Comparison of ENCODE assay signal across 20 cellular contexts in the genomic region with DNA sequence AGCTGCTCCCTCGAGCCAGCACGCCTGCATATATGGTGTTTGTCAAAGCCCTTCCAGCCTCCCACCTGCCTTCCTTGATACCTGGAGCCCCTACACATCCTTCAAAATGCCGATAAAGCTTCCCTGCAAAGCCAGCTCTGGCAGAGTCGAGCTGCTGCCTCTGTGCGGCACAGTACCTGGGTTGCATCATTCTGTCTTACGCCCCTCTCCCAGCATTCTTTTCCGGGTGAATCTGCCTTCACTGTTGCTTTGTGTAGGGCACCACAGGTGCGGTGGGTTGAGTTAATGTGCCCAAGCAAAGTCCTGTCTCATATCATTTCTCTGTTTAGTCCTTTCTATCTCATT. TPM values are rescaled to one million over a fixed set of nuclear protein-coding genes. Genes with fewer than 3 reads are reported as not detected.
A peak's percentile ranks its signal among the peaks of the same experiment; 100 is the strongest.
DNase-seq lines count a peak whose midpoint lies in the region; ATAC-seq and TF ChIP-seq lines count a peak whose summit lies in the region.
"Had no signal": no experiment of that assay in that cellular context is flagged by ENCODE, and none has a peak within 500 bp of the region (broad histone marks: within the 10 kb centered on the region; RNA-seq: fewer than 3 reads in every experiment).

No MANE protein-coding gene starts in this region.

- WGBS in spleen, 5 donors, result 22 to 32% (median 28%) methylated on average over 8 of the region's 8 CpGs

- peaks cover 5% of the 10 kb centered on the region for H3K27me3 Mint-ChIP-seq in GM23338 (ENCODE audit: insufficient read depth, low read depth, poor library complexity)
- H3K27me3 Mint-ChIP-seq in CD8-positive, alpha-beta memory T cell, result peaks cover 36 to 61% of the 10 kb centered on the region in 2 donors

- no peak for TF ChIP-seq POLR2A in spleen (IDR thresholded peaks at IDR 0.05)

- peaks cover 22% of the 10 kb centered on the region for H3K4me1 ChIP-seq in GM23338 (ENCODE audit: insufficient read depth)
- H3K4me1 ChIP-seq in foreskin keratinocyte, result no peaks in the 10 kb centered on the region
- peaks cover 5 to 40% (median 13%) of the 10 kb centered on the region in 6 donors for H3K4me1 ChIP-seq in spleen
- H3K4me1 ChIP-seq in CD8-positive, alpha-beta memory T cell (ENCODE audit: insufficient read depth, low read length), result no peaks in the 10 kb centered on the region
- H3K4me1 ChIP-seq: gastrocnemius medialis had no signal

- H3K27me3 ChIP-seq in GM23338 (ENCODE audit: insufficient read depth) (no peaks in the 10 kb centered on the region), foreskin keratinocyte (peaks cover 10% of the 10 kb centered on the region), spleen (replicated peaks in 1 of 7) (peaks cover 0 to 61% (median 7%) of the 10 kb centered on the region in 7 donors)
- no peaks in the 10 kb centered on the region for H3K27me3 ChIP-seq in CD8-positive, alpha-beta memory T cell (ENCODE audit: insufficient read depth, low read length, poor library complexity, severe bottlenecking)
- H3K27me3 ChIP-seq: ovary had no signal

- intact Hi-C loops in spleen (cut with DNase I; ENCODE audit: low total_unique reads), result no loop called here

- H3K27ac ChIP-seq in GM23338 (ENCODE audit: low read depth) (peak overlapping the region; percentile 89), foreskin keratinocyte (no peak overlapping the region), spleen (peak overlapping the region in 5 of 8 donors; percentile 7 to 76 (median 71))
- no peak overlapping the region for H3K27ac ChIP-seq in CD8-positive, alpha-beta memory T cell (ENCODE audit: low read depth, low read length)
- H3K27ac ChIP-seq: gastrocnemius medialis, ovary had no signal

- H3K79me2 ChIP-seq in GM23338 (replicated peaks; ENCODE audit: insufficient read depth), result no peaks in the 10 kb centered on the region

- peak overlapping the region; percentile 21; the same call in 1 of the 3 replicates for H3K4me3 Mint-ChIP-seq in GM23338
- H3K4me3 Mint-ChIP-seq in CD8-positive, alpha-beta memory T cell, result no peak overlapping the region
- H3K4me3 Mint-ChIP-seq: activated naive CD8-positive, alpha-beta T cell; CD4-positive, alpha-beta memory T cell; central memory CD8-positive, alpha-beta T cell; immature natural killer cell had no signal

- H4K20me1 ChIP-seq in GM23338 (replicated peaks; ENCODE audit: insufficient read depth), result no peaks in the 10 kb centered on the region

- H3K36me3 ChIP-seq in GM23338 (ENCODE audit: insufficient read depth), result no peaks in the 10 kb centered on the region
- no peaks in the 10 kb centered on the region for H3K36me3 ChIP-seq in spleen
- no peaks in the 10 kb centered on the region for H3K36me3 ChIP-seq in CD8-positive, alpha-beta memory T cell (ENCODE audit: insufficient read depth, low read length)
- H3K36me3 ChIP-seq: gastrocnemius medialis, ovary had no signal

- DNase-seq in GM23338 (ENCODE audit: low spot score), result peak; percentile 38
- DNase-seq in NCI-H510A treated with DMSO at 0.1 percent for 48 hours (lab: John Stamatoyannopoulos, UW), result peak; percentile 38
- DNase-seq in foreskin keratinocyte, result no peak
- DNase-seq in spleen, result no peak
- DNase-seq in CD8-positive, alpha-beta memory T cell, result no peak
- no peak for DNase-seq in Ammon's horn (ENCODE audit: low spot score)
- DNase-seq: activated CD4-positive, alpha-beta T cell treated with anti-CD3 and anti-CD28 coated beads for 1 hour; CD4-positive, alpha-beta memory T cell; gastrocnemius medialis; immature natural killer cell; IMR-90; NCI-H1105; NCI-H524 treated with DMSO at 0.1 percent for 48 hours; ovary; T-helper 1 cell had no signal

- H3K36me3 Mint-ChIP-seq in GM23338 (ENCODE audit: low read depth), result no peaks in the 10 kb centered on the region
- H3K36me3 Mint-ChIP-seq in CD8-positive, alpha-beta memory T cell, result no peaks in the 10 kb centered on the region
- H3K36me3 Mint-ChIP-seq: activated naive CD8-positive, alpha-beta T cell; CD4-positive, alpha-beta memory T cell; immature natural killer cell had no signal

- POLR2A ChIA-PET in CD8-positive, alpha-beta memory T cell (lab: Charles Lee), result no interaction called here

- H3K4me2 ChIP-seq in GM23338, result peak overlapping the region; percentile 51; the same call in 1 of the 2 replicates

- no peaks in the 10 kb centered on the region for H3K9me2 ChIP-seq in GM23338 (ENCODE audit: insufficient read depth)

- no peaks in the 10 kb centered on the region; the same call in 1 of the 2 replicates for H3F3A ChIP-seq in GM23338 (replicated peaks; ENCODE audit: low read depth)

- ATAC-seq in GM23338 (peak; percentile 31), foreskin keratinocyte (peak; percentile 14), HG03039 (IDR thresholded peaks at IDR 0.05; ENCODE audit: unreplicated experiment) (no peak)
- ATAC-seq: gastrocnemius medialis had no signal

- peaks cover 35% of the 10 kb centered on the region for H3K4me1 Mint-ChIP-seq in GM23338
- H3K4me1 Mint-ChIP-seq in CD8-positive, alpha-beta memory T cell, result peaks cover 0 to 4% (median 0%) of the 10 kb centered on the region in 3 donors

- no peaks in the 10 kb centered on the region for H3K9me3 Mint-ChIP-seq in GM23338
- H3K9me3 Mint-ChIP-seq in CD8-positive, alpha-beta memory T cell, result peaks cover 0 to 4% (median 0%) of the 10 kb centered on the region in 5 donors
- H3K9me3 Mint-ChIP-seq: central memory CD8-positive, alpha-beta T cell; immature natural killer cell had no signal

- no peak overlapping the region for H3K4me3 ChIP-seq in GM23338
- H3K4me3 ChIP-seq in spleen, result peak overlapping the region in 1 of 8 donors; percentile 24
- H3K4me3 ChIP-seq in CD8-positive, alpha-beta memory T cell (ENCODE audit: low read length), result no peak overlapping the region
- H3K4me3 ChIP-seq: gastrocnemius medialis, ovary had no signal

- CTCF ChIA-PET in CD8-positive, alpha-beta memory T cell (lab: Charles Lee), result no interaction called here

- peaks cover 0 to 7% (median 0%) of the 10 kb centered on the region in 8 donors for H3K9me3 ChIP-seq in spleen
- no peaks in the 10 kb centered on the region for H3K9me3 ChIP-seq in CD8-positive, alpha-beta memory T cell (ENCODE audit: low read length)
- H3K9me3 ChIP-seq: gastrocnemius medialis, ovary had no signal

- peak overlapping the region; percentile 83 for H3K27ac Mint-ChIP-seq in GM23338
- H3K27ac Mint-ChIP-seq in CD8-positive, alpha-beta memory T cell, result peak overlapping the region in 1 of 8 donors; percentile 17
- H3K27ac Mint-ChIP-seq: activated naive CD8-positive, alpha-beta T cell; immature natural killer cell had no signal

- peak overlapping the region; percentile 100 for H2AFZ ChIP-seq in GM23338

- TF ChIP-seq CTCF in GM23338 (conservative IDR thresholded peaks at IDR 0.05; ENCODE audit: low read depth in 2 of 2) (no peak), foreskin keratinocyte (conservative IDR thresholded peaks at IDR 0.05) (no peak), spleen (IDR thresholded peaks at IDR 0.05 in 8 of 11, conservative IDR thresholded peaks at IDR 0.05 in 3 of 11) (no peak)

TF ChIP-seq in GM23338, 12 proteins besides CTCF, POLR2A, EP300 and RAD21:
- TF ChIP-seq NANOG (IDR thresholded peaks at IDR 0.05; ENCODE audit: borderline replicate concordance), result no peak

RNA-seq across cellular contexts. Expression of a gene that starts 8.6 kb away (rescaled TPM):
- not detected in 2 replicates for total RNA-seq in GM23338 (2014; rRNA removed; shearing (Covaris generic))
- polyA plus RNA-seq in GM23338 (2016; fragmentation: Nextera tagmentation; extraction: Ambion mirVana), result not detected in 2 replicates
- total RNA-seq in foreskin keratinocyte, result not detected in 2 replicates
- not detected in 2 replicates for polyA plus RNA-seq in foreskin keratinocyte
- 10 to 100 TPM in 3 of 7 donors, 1 to 10 TPM in 4; 1.7 to 20.3 (median 6.4) TPM for total RNA-seq in spleen
- 1 to 10 TPM in 2 of 3 donors, under 1 TPM in 1; 0.99 to 5.3 (median 3.0) TPM for polyA plus RNA-seq in spleen
- total RNA-seq in CD8-positive, alpha-beta memory T cell, result not detected
- not detected for polyA plus RNA-seq in CD8-positive, alpha-beta memory T cell
- total RNA-seq: CD4-positive, alpha-beta memory T cell; IMR-90 had no signal
- polyA plus RNA-seq: CD4-positive, alpha-beta memory T cell; IMR-90 had no signal

RNA-seq across cellular contexts. Expression of a gene that starts 40.1 kb away (rescaled TPM):
- total RNA-seq in GM23338 (2014; rRNA removed; shearing (Covaris generic)), result not detected in 2 replicates
- polyA plus RNA-seq in GM23338 (2016; fragmentation: Nextera tagmentation; extraction: Ambion mirVana) (not detected in 2 replicates), foreskin keratinocyte (not detected in 2 replicates), spleen (under 1 TPM in 1 of 3 donors, not detected in 2; 0.06 TPM)
- total RNA-seq in foreskin keratinocyte (not detected in 2 replicates), spleen (1 to 10 TPM in 1 of 7 donors, not detected in 6; 1.4 TPM)
- total RNA-seq in CD8-positive, alpha-beta memory T cell, result not detected
- not detected for polyA plus RNA-seq in CD8-positive, alpha-beta memory T cell
- total RNA-seq: CD4-positive, alpha-beta memory T cell; gastrocnemius medialis; IMR-90; mesenteric fat pad; ovary; subcutaneous adipose tissue had no signal
- polyA plus RNA-seq: CD4-positive, alpha-beta memory T cell; immature natural killer cell; IMR-90; ovary had no signal

Comparison
In these comparisons a context has a peak if more than half of its experiments do, and no peak if none do; other contexts are left out.
1. DNase-seq: peak in GM23338 (single experiment) and NCI-H510A treated with DMSO at 0.1 percent for 48 hours (single experiment); none in foreskin keratinocyte (0 of 2), spleen (single experiment), CD8-positive, alpha-beta memory T cell (0 of 5) and Ammon's horn (single experiment).
2. H3K27ac ChIP-seq: peak in GM23338 (single experiment) and spleen (5 of 8); none in foreskin keratinocyte (single experiment) and CD8-positive, alpha-beta memory T cell (single experiment).